In the genomic region with DNA sequence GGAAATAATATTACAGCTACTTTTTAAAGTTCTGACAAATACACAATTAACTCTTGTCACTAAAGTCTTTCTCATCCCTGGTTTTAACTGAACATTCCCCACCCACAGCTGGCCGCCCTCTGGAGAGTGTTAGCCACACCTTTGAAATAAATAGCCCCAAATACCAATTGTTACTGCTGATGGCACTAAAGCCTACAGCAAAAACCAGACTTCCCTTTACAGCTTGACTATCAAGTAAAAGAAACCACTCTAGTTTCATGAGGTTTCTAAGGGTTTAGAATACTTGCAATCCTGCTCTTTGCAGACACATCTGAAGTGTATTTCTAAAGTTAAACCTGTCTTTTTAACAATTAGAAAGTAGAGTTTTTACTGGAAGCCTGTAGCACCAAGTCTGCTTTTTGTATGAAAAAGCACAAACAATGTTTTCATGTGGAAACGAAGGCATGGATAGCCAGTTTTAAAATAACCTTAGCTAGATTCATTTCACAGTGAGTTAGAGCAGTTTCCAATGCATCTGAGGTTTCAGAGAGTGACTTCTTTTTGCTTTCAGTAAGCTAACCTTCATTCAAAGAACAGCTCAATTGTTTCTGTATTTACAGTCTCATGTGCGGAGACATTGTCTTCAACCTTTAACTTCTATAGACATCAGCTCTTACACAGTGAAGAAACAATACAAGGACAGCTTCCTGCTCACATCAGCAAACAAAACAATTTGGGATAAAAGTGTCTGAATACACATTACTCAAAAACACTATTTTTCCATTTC, we compare ENCODE assay signal across 38 cellular contexts.
DNase-seq lines count a peak whose midpoint lies in the region; ATAC-seq, FAIRE-seq and TF ChIP-seq lines count a peak whose summit lies in the region.
"Had no signal": no experiment of that assay in that cellular context is flagged by ENCODE, and none has a peak within 500 bp of the region (broad histone marks: within the 10 kb centered on the region; RNA-seq: fewer than 3 reads in every experiment).

No MANE protein-coding gene starts in this region.

- peak; percentile 48 for ATAC-seq in GM18520 (IDR thresholded peaks at IDR 0.05; ENCODE audit: unreplicated experiment)
- peak; percentile 61 for ATAC-seq in HG02938 (IDR thresholded peaks at IDR 0.05; ENCODE audit: unreplicated experiment)
- ATAC-seq: activated CD4-positive, alpha-beta T cell treated with anti-CD3 and anti-CD28 coated beads for 36 hours; activated CD8-positive, alpha-beta T cell treated with anti-CD3 and anti-CD28 coated beads, Interleukin-2, amount 10 ng/mL, durations not matched to agents 7 days and 5 days; gastroesophageal sphincter; mucosa of descending colon; pancreas had no signal

- H3K79me2 ChIP-seq in SK-N-SH (ENCODE audit: insufficient read depth), result no peaks in the 10 kb centered on the region
- H3K79me2 ChIP-seq in Karpas-422 (ENCODE audit: low read length), result no peaks in the 10 kb centered on the region

- peaks cover 7% of the 10 kb centered on the region for H3K9me3 Mint-ChIP-seq in neural crest cell
- H3K9me3 Mint-ChIP-seq in mesothelial cell of epicardium, result peaks cover 18% of the 10 kb centered on the region

- H3K36me3 ChIP-seq in SK-N-SH (replicated peaks in 1 of 2; ENCODE audit: control insufficient read depth in 1 of 2, insufficient read depth in 2 of 2, low read length in 1 of 2), result no peaks in the 10 kb centered on the region
- H3K36me3 ChIP-seq in sigmoid colon, result no peaks in the 10 kb centered on the region
- no peaks in the 10 kb centered on the region for H3K36me3 ChIP-seq in Karpas-422 (ENCODE audit: insufficient read depth, low read length)
- H3K36me3 ChIP-seq: brain microvascular endothelial cell, gastroesophageal sphincter, pancreas, spleen, vagina had no signal

- TF ChIP-seq RAD21 in SK-N-SH (IDR thresholded peaks at IDR 0.05; ENCODE audit: low read length), result no peak

- no peaks in the 10 kb centered on the region for H4K20me1 ChIP-seq in SK-N-SH (ENCODE audit: insufficient read depth)
- no peaks in the 10 kb centered on the region for H4K20me1 ChIP-seq in Karpas-422 (ENCODE audit: insufficient read depth, low read depth, low read length)

- H3K36me3 Mint-ChIP-seq in neural crest cell (ENCODE audit: low read depth) (peaks cover 7% of the 10 kb centered on the region), mesothelial cell of epicardium (peaks cover 1% of the 10 kb centered on the region)
- H3K36me3 Mint-ChIP-seq: CD4-positive, alpha-beta memory T cell had no signal

- H3K27me3 Mint-ChIP-seq in neural crest cell (ENCODE audit: low read depth), result no peaks in the 10 kb centered on the region
- no peaks in the 10 kb centered on the region for H3K27me3 Mint-ChIP-seq in mesothelial cell of epicardium (ENCODE audit: low read depth)
- H3K27me3 Mint-ChIP-seq: B cell; CD4-positive, alpha-beta memory T cell; stimulated activated naive CD8-positive, alpha-beta T cell treated with anti-CD3 and anti-CD28 coated beads, Interleukin-15, Interleukin-2, amounts not matched to agents 100 ng/mL and 50 ng/mL, for 24 hours had no signal

- POLR2A ChIA-PET in SK-N-SH (lab: Yijun Ruan, JAX), result no interaction called here

- peak overlapping the region; percentile 90 for H2AFZ ChIP-seq in SK-N-SH (ENCODE audit: low read depth)
- H2AFZ ChIP-seq in Karpas-422 (ENCODE audit: low read length), result no peak overlapping the region

- H3K9me3 ChIP-seq in SK-N-SH (no peaks in the 10 kb centered on the region), sigmoid colon (no peaks in the 10 kb centered on the region), Karpas-422 (ENCODE audit: low read length) (no peaks in the 10 kb centered on the region)
- H3K9me3 ChIP-seq: gastroesophageal sphincter, pancreas, testis, vagina had no signal

- H3K27me3 ChIP-seq in SK-N-SH (ENCODE audit: insufficient read depth) (no peaks in the 10 kb centered on the region), sigmoid colon (no peaks in the 10 kb centered on the region), Karpas-422 (ENCODE audit: low read length) (no peaks in the 10 kb centered on the region)
- H3K27me3 ChIP-seq: brain microvascular endothelial cell, gastroesophageal sphincter, pancreas, spleen, testis, vagina had no signal

- H3K27ac Mint-ChIP-seq in neural crest cell (ENCODE audit: unreplicated experiment) (peak overlapping the region; percentile 38), mesothelial cell of epicardium (no peak overlapping the region)
- H3K27ac Mint-ChIP-seq: activated CD4-positive, alpha-beta T cell treated with anti-CD3 and anti-CD28 coated beads for 36 hours; activated CD8-positive, alpha-beta T cell treated with anti-CD3 and anti-CD28 coated beads, Interleukin-2, amount 10 ng/mL, durations not matched to agents 7 days and 5 days; activated T-helper 2 cell treated with anti-CD3 and anti-CD28 coated beads, Interferon-gamma antibody, Interleukin-2, Interleukin-4, amounts not matched to agents 10 μg/mL and 5 μg/mL and 100 μg/mL, durations not matched to agents 14 hours and 24 hours and 36 hours; B cell; CD4-positive, alpha-beta memory T cell; nephron; stimulated activated naive CD8-positive, alpha-beta T cell treated with anti-CD3 and anti-CD28 coated beads, Interleukin-15, Interleukin-2, amounts not matched to agents 100 ng/mL and 50 ng/mL, for 24 hours had no signal

- H3K4me1 ChIP-seq in SK-N-SH (ENCODE audit: control insufficient read depth in 1 of 2, insufficient read depth in 2 of 2, low read depth in 1 of 2, low read length in 1 of 2) (no peaks in the 10 kb centered on the region; a peak in 1 of 4 replicates), sigmoid colon (no peaks in the 10 kb centered on the region), Karpas-422 (ENCODE audit: low read length) (no peaks in the 10 kb centered on the region)
- H3K4me1 ChIP-seq: gastroesophageal sphincter, pancreas, spleen, testis, vagina had no signal

- H3K9me2 ChIP-seq in SK-N-SH, result no peaks in the 10 kb centered on the region
- no peaks in the 10 kb centered on the region for H3K9me2 ChIP-seq in Karpas-422 (replicated peaks; ENCODE audit: insufficient read depth, low read length)

- H3K27ac ChIP-seq in SK-N-SH (ENCODE audit: low read depth in 2 of 2, low read length in 1 of 2), result peak overlapping the region; percentile 75 to 86
- no peak overlapping the region for H3K27ac ChIP-seq in sigmoid colon
- H3K27ac ChIP-seq in Karpas-422 (ENCODE audit: low read length), result no peak overlapping the region
- H3K27ac ChIP-seq: brain microvascular endothelial cell, gastroesophageal sphincter, pancreas, spleen, testis, vagina, VCaP had no signal

- H3K4me3 Mint-ChIP-seq in neural crest cell (no peak overlapping the region), mesothelial cell of epicardium (no peak overlapping the region)
- H3K4me3 Mint-ChIP-seq: activated CD4-positive, alpha-beta T cell treated with anti-CD3 and anti-CD28 coated beads for 36 hours; activated CD8-positive, alpha-beta T cell treated with anti-CD3 and anti-CD28 coated beads, Interleukin-2, amount 10 ng/mL, durations not matched to agents 7 days and 5 days; B cell; CD4-positive, alpha-beta memory T cell; nephron; stimulated activated naive CD8-positive, alpha-beta T cell treated with anti-CD3 and anti-CD28 coated beads, Interleukin-15, Interleukin-2, amounts not matched to agents 100 ng/mL and 50 ng/mL, for 24 hours had no signal

- intact Hi-C loops in sigmoid colon (cut with DNase I), result no loop called here

- no peak for DNase-seq in SK-N-SH
- no peak for DNase-seq in neural crest cell (ENCODE audit: low read depth, low spot score)
- no peak for DNase-seq in sigmoid colon
- no peak for DNase-seq in mesothelial cell of epicardium (ENCODE audit: low spot score in 2 of 2, unreplicated experiment in 2 of 2)
- no peak for DNase-seq in GM12891 (ENCODE audit: insufficient read length, low spot score)
- no peak for DNase-seq in Karpas-422
- DNase-seq: ACHN; activated CD4-positive, alpha-beta T cell treated with anti-CD3 and anti-CD28 coated beads for 36 hours; activated CD8-positive, alpha-beta T cell treated with anti-CD3 and anti-CD28 coated beads, Interleukin-2, amount 10 ng/mL, durations not matched to agents 7 days and 5 days; activated naive CD4-positive, alpha-beta T cell treated with anti-CD3 and anti-CD28 coated beads, Interleukin-2, amount 50 U/mL, for 16 hours; activated T-cell treated with anti-CD3 and anti-CD28 coated beads for 4 hours; amniotic stem cell; brain microvascular endothelial cell; CD4-positive, alpha-beta memory T cell; kidney glomerular epithelial cell; mucosa of descending colon; NCI-H1092 treated with DMSO at 0.1 percent for 48 hours; NCI-H1930; NCI-H526; pancreas; retina; SHP77 treated with DMSO at 0.1 percent for 48 hours; spleen; stimulated activated CD4-positive, alpha-beta T cell treated with anti-CD3 and anti-CD28 coated beads, Interleukin-2, amount 100 ng/mL, for 24 hours; SW 1271; T1000; testis had no signal

- WGBS in SK-N-SH (ENCODE audit: low lambda C conversion rate), result 42% methylated on average over 3 of the region's 3 CpGs
- 61 to 69% methylated on average over 3 of the region's 3 CpGs for WGBS in sigmoid colon, 2 donors

- TF ChIP-seq EP300 in SK-N-SH (IDR thresholded peaks at IDR 0.05; ENCODE audit: borderline replicate concordance in 1 of 2, low read depth in 1 of 2, low read length in 1 of 2), result no peak
- no peak for TF ChIP-seq EP300 in sigmoid colon (IDR thresholded peaks at IDR 0.05)

- H3K9ac ChIP-seq in SK-N-SH (peak overlapping the region; percentile 50; the same call in 1 of the 2 replicates), Karpas-422 (ENCODE audit: low read length) (no peak overlapping the region)

- CTCF ChIA-PET in SK-N-SH (lab: Yijun Ruan, JAX), result no interaction called here

- TF ChIP-seq CTCF in SK-N-SH (IDR thresholded peaks at IDR 0.05), result no peak
- no peak for TF ChIP-seq CTCF in neural crest cell (conservative IDR thresholded peaks at IDR 0.05)
- TF ChIP-seq CTCF in sigmoid colon (IDR thresholded peaks at IDR 0.05), result no peak
- TF ChIP-seq CTCF in mesothelial cell of epicardium (IDR thresholded peaks at IDR 0.05; ENCODE audit: unreplicated experiment), result no peak

- H3K4me1 Mint-ChIP-seq in neural crest cell, result peaks cover 15% of the 10 kb centered on the region
- no peaks in the 10 kb centered on the region for H3K4me1 Mint-ChIP-seq in mesothelial cell of epicardium
- H3K4me1 Mint-ChIP-seq: activated CD4-positive, alpha-beta T cell treated with anti-CD3 and anti-CD28 coated beads for 36 hours; B cell; CD4-positive, alpha-beta memory T cell; nephron had no signal

- peaks cover 18% of the 10 kb centered on the region for H3F3A ChIP-seq in SK-N-SH (replicated peaks; ENCODE audit: insufficient read depth)

- no peak for TF ChIP-seq POLR2A in sigmoid colon (IDR thresholded peaks at IDR 0.05)
- TF ChIP-seq POLR2A in GM12891 (IDR thresholded peaks at IDR 0.05; ENCODE audit: low read depth, low read length), result no peak

- H3K4me3 ChIP-seq in SK-N-SH (ENCODE audit: low read depth in 2 of 2, low read length in 1 of 2), result peak overlapping the region in 1 of 2 experiments; percentile 46; a peak in 2 of 4 replicates
- no peak overlapping the region for H3K4me3 ChIP-seq in sigmoid colon
- no peak overlapping the region for H3K4me3 ChIP-seq in Karpas-422 (ENCODE audit: low read length)
- H3K4me3 ChIP-seq: gastroesophageal sphincter, lung, mucosa of descending colon, pancreas, spleen, testis, vagina had no signal

- FAIRE-seq in GM12891 (lab: Jason Lieb, UNC), result no peak
- FAIRE-seq: endometrium, pancreas had no signal

- H3K4me2 ChIP-seq in SK-N-SH (peak overlapping the region; percentile 57), Karpas-422 (ENCODE audit: low read depth, low read length, poor library complexity, severe bottlenecking) (no peak overlapping the region)

Comparison
In these comparisons a context has a peak if more than half of its experiments do, and no peak if none do; other contexts are left out.
1. H3K27ac ChIP-seq: peak in SK-N-SH (2 of 2); none in sigmoid colon (0 of 4) and Karpas-422 (single experiment).